Comparison of ENCODE assay signal across 26 cellular contexts in the genomic region with DNA sequence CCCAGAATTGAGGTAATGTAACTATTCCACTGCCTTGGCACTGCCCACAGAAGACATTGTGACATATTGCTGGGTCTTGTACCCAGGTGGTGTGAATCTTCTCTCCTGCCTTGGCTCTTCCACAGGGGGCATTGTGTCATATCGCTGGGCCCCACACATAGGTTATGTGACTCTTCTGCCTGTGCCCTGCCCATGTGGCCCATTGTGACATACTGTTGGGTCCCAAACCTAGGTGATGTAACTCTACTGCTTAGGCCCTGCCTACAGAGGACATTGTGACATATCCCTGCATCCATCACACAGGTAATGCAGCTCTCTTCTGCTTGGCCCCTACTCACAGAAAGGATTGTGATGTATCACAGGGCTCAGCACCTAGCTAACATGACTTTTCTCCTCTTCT.
"Had no signal": no experiment of that assay in that cellular context is flagged by ENCODE, and none has a peak within 500 bp of the region (broad histone marks: within the 10 kb centered on the region; RNA-seq: fewer than 3 reads in every experiment).

No MANE protein-coding gene starts in this region.

- FAIRE-seq: endometrium, frontal cortex, keratinocyte, pancreas, urothelium cell line had no signal

- H3K4me1 Mint-ChIP-seq: stimulated activated memory B cell treated with anti-CD40 and anti-IgM and Interleukin-4, amounts not matched to agents 10 μg/mL and 1 μg/mL and 100 μg/mL, for 72 hours had no signal

- H3K27ac ChIP-seq: left lung, pancreas, testis, tibial artery had no signal

- H3K4me2 ChIP-seq: smooth muscle cell had no signal

- H3K9me3 Mint-ChIP-seq: effector memory CD8-positive, alpha-beta T cell; mesothelial cell of epicardium; nephron; stimulated activated memory B cell treated with anti-CD40 and anti-IgM and Interleukin-4, amounts not matched to agents 10 μg/mL and 1 μg/mL and 100 μg/mL, for 72 hours; type B pancreatic cell had no signal

- DNase-seq: cerebellar nuclear complex; cortex of kidney; effector memory CD8-positive, alpha-beta T cell; head of caudate nucleus; left lung; mesenchymal stem cell; mucosa of descending colon; naive thymus-derived CD4-positive, alpha-beta T cell; occipital lobe; pancreas; stimulated activated CD4-positive, alpha-beta T cell treated with anti-CD3 and anti-CD28 coated beads, Interleukin-2, amount 100 ng/mL, for 24 hours; stimulated activated CD4-positive, alpha-beta T cell treated with anti-CD3 and anti-CD28 coated beads, Interleukin-4, amount 100 ng/mL, for 24 hours; stimulated activated naive CD8-positive, alpha-beta T cell treated with anti-CD3 and anti-CD28 coated beads, Interleukin-15, Interleukin-2, amounts not matched to agents 100 U/mL and 50 U/mL, for 24 hours; substantia nigra; testis; tibial artery had no signal

- H3K4me1 ChIP-seq: pancreas, testis, tibial artery had no signal

- H3K27ac Mint-ChIP-seq: mesothelial cell of epicardium; nephron; stimulated activated memory B cell treated with anti-CD40 and anti-IgM and Interleukin-4, amounts not matched to agents 10 μg/mL and 1 μg/mL and 100 μg/mL, for 72 hours had no signal

- H3K4me3 Mint-ChIP-seq: effector memory CD8-positive, alpha-beta T cell; mesothelial cell of epicardium; naive thymus-derived CD4-positive, alpha-beta T cell; nephron; stimulated activated memory B cell treated with anti-CD40 and anti-IgM and Interleukin-4, amounts not matched to agents 10 μg/mL and 1 μg/mL and 100 μg/mL, for 72 hours; type B pancreatic cell had no signal

- H3K27me3 Mint-ChIP-seq: effector memory CD8-positive, alpha-beta T cell; naive thymus-derived CD4-positive, alpha-beta T cell; stimulated activated memory B cell treated with anti-CD40 and anti-IgM and Interleukin-4, amounts not matched to agents 10 μg/mL and 1 μg/mL and 100 μg/mL, for 72 hours; type B pancreatic cell had no signal

- H3K9me3 ChIP-seq: left lung, mucosa of descending colon, pancreas, testis, tibial artery had no signal

- ATAC-seq: effector memory CD8-positive, alpha-beta T cell; left lung; mucosa of descending colon; naive thymus-derived CD4-positive, alpha-beta T cell; pancreas; sciatic nerve; stimulated activated memory B cell treated with anti-CD40 and anti-IgM and Interleukin-4, amounts not matched to agents 10 μg/mL and 1 μg/mL and 100 μg/mL, for 72 hours; stimulated activated naive CD8-positive, alpha-beta T cell treated with anti-CD3 and anti-CD28 coated beads, Interleukin-15, Interleukin-2, amounts not matched to agents 100 U/mL and 50 U/mL, for 24 hours had no signal

- H3K27me3 ChIP-seq: left lung, pancreas, testis, tibial artery had no signal

- H3K4me3 ChIP-seq: left lung, mucosa of descending colon, pancreas, smooth muscle cell, testis, tibial artery had no signal
